In the genomic region with DNA sequence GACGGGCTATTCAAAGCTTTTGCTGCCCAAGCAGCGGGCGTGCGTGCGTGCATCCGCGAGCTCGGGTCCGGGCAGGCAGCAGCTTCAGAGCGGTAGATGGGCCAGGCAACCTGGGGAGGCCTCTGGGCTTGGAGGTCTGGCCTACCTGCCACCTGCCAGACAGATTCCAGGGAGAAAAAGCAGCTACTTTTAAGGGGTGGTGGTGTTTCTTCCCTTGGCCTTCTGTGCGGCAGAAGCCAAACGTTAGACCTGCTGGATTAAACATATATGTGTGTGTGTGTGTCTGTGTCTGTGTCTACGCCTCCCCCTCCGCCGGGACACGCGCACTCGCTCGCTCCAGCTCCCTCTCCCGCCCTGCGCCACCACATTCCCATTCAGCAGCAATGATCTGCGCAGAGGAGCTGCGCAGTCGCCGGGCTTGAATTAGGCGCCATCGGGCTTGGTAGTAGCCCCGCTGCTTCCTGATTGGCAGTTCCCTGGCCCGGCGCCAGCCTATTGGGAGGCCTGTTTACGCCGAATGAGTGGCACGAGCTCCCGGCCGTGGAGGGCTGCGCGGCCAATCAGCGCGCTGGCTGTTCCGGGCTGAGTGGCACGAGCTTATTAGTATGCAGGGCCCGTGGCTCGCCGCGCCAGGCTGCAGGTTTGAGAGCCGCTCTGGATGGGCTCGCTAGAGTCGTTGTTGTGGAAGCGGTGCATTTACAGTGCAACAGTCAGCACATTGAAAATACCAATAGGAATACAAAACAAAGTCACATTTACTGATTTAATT, we compare ENCODE assay signal across 8 cellular contexts. TPM values are rescaled to one million over a fixed set of nuclear protein-coding genes. Genes with fewer than 3 reads are reported as not detected.
DNase-seq lines count a peak whose midpoint lies in the region; ATAC-seq and TF ChIP-seq lines count a peak whose summit lies in the region.

A gene (plus strand): TSS at position 627 of the 769 bp plus-strand sequence. CDS start 4,283 bp downstream, outside the sequence.

- H3K4me1 Mint-ChIP-seq in T-cell = peaks cover 25 to 33% (median 26%) of the 10 kb centered on the region in 3 donors

- POLR2A ChIA-PET in T-cell (lab: Charles Lee) = interaction anchor here in 1 of 2 donors (0.5 kb wide), 1 partner anchor 172 kb away, joined by 4 read pairs; a partner anchor contains a TSS

- CTCF ChIA-PET in T-cell (lab: Charles Lee) = interaction anchor here in 1 of 2 donors (0.6 to 0.9 kb wide), 2 partner anchors 103 to 975 kb away, joined by 3 read pairs; no protein-coding TSS in a partner anchor

- ATAC-seq in T-cell (replicated peaks in 1 of 4) = peak; percentile 58 to 72 (median 63)
- ATAC-seq in Right ventricle myocardium inferior = peak; percentile 88
- ATAC-seq in omental fat pad (ENCODE audit: low FRiP score) = peak; percentile 85
- no peak for ATAC-seq in HG03521 (IDR thresholded peaks at IDR 0.05; ENCODE audit: unreplicated experiment)

- WGBS in adipose tissue, 3 donors = 1 to 2% (median 1%) methylated on average over 48 to 49 of the region's 49 CpGs

- H3K27ac ChIP-seq in adipose tissue (ENCODE audit: low read depth, low read length) = peak within 1 kb of the TSS; percentile 43
- peak within 1 kb of the TSS; percentile 78 for H3K27ac ChIP-seq in temporal lobe (ENCODE audit: low read depth, low read length)

- peaks cover 32 to 61% of the 10 kb centered on the region in 2 donors for H3K27me3 Mint-ChIP-seq in T-cell

- TF ChIP-seq CTCF in GM10266 (IDR thresholded peaks at IDR 0.05; ENCODE audit: control insufficient read depth, insufficient read depth, low read depth, missing control alignments) (no peak), omental fat pad (IDR thresholded peaks at IDR 0.05) (no peak)

- intact Hi-C loops in Right ventricle myocardium inferior (cut with DNase I) = loop anchor here (2.0 kb wide), 2 partner anchors 88 to 100 kb away; a partner anchor contains a TSS

- H3K27ac Mint-ChIP-seq in T-cell = peak within 1 kb of the TSS in 1 of 2 donors; percentile 49

- DNase-seq in GM10266 (ENCODE audit: extremely low spot score) (peak; percentile 86), NCI-H1417 treated with DMSO at 0.1 percent for 48 hours (lab: John Stamatoyannopoulos, UW) (peak; percentile 97), T-cell (peak; percentile 38 to 82 (median 65)), Right ventricle myocardium inferior (ENCODE audit: missing footprints) (peak; percentile 100), omental fat pad (ENCODE audit: low spot score) (peak; percentile 100)

- H3K36me3 Mint-ChIP-seq in T-cell = no peaks in the 10 kb centered on the region

- H3K9me3 Mint-ChIP-seq in T-cell = no peaks in the 10 kb centered on the region

- peak within 1 kb of the TSS; percentile 25 to 65 (median 51) for H3K4me3 Mint-ChIP-seq in T-cell

RNA-seq across cellular contexts. Expression of the gene that starts here (rescaled TPM):
- total RNA-seq in T-cell (under 1 TPM; 0.23 to 0.82 (median 0.33) TPM), Right ventricle myocardium inferior (9.9 TPM), omental fat pad (10 to 100 TPM in 1 of 4 donors, 1 to 10 TPM in 3; 4.8 to 20.8 (median 7.1) TPM), temporal lobe (16.7 TPM)
- 10 to 100 TPM in 2 of 3 donors, 1 to 10 TPM in 1; 5.6 to 14.4 (median 12.9) TPM for polyA plus RNA-seq in adipose tissue

Comparison
In these comparisons a context has a peak if more than half of its experiments do, and no peak if none do; other contexts are left out.
1. Peak in DNase-seq and ATAC-seq in T-cell; RNA of the gene not detected or under 1 TPM.